9 cellular contexts compared by ENCODE assay signal in genomic region chr15:28098766-28099554, GRCh38. TPM values are rescaled to one million over a fixed set of nuclear protein-coding genes. Genes with fewer than 3 reads are reported as not detected.
DNase-seq lines count a peak whose midpoint lies in the region; ATAC-seq and TF ChIP-seq lines count a peak whose summit lies in the region.
"Had no signal": no experiment of that assay in that cellular context is flagged by ENCODE, and none has a peak within 500 bp of the region (broad histone marks: within the 10 kb centered on the region; RNA-seq: fewer than 3 reads in every experiment).

OCA2 (minus strand) TSS chr15:28099315; CDS start chr15:28081874, 17,441 bp downstream.

- POLR2A ChIA-PET in activated B cell treated with CpG ODN at 0.5 μM for 24 hours (lab: Charles Lee), result no interaction called here

- H3K79me2 ChIP-seq in mesendoderm (ENCODE audit: control insufficient read depth, insufficient read depth, low read length), result no peaks in the 10 kb centered on the region

- H3K18ac ChIP-seq in mesendoderm (ENCODE audit: low read length), result no peak within 1 kb of the TSS

- H2BK5ac ChIP-seq in mesendoderm (ENCODE audit: low read length), result no peak within 1 kb of the TSS

- no peak for TF ChIP-seq CTCF in activated B cell treated with CpG ODN at 0.5 μM for 24 hours (IDR thresholded peaks at IDR 0.05)

- H3K27me3 ChIP-seq in mesendoderm (ENCODE audit: insufficient read depth, low read length, poor library complexity), result peaks cover 21% of the 10 kb centered on the region

- no peak within 1 kb of the TSS for H2AK5ac ChIP-seq in mesendoderm (ENCODE audit: low read length)

- H3K9me3 Mint-ChIP-seq in activated B cell treated with CpG ODN at 0.5 μM for 24 hours, result no peaks in the 10 kb centered on the region

- no peaks in the 10 kb centered on the region for H3K36me3 ChIP-seq in mesendoderm (ENCODE audit: control insufficient read depth, insufficient read depth, low read length)

- DNase-seq in CMK (ENCODE audit: low read depth) (peak; percentile 45), NAMALWA (ENCODE audit: low spot score) (peak; percentile 86), activated B cell treated with CpG ODN at 0.5 μM for 24 hours (peak; percentile 47), dermis blood vessel endothelial cell (peak; percentile 27), mesendoderm (peak; percentile 81)
- DNase-seq in stimulated activated naive CD8-positive, alpha-beta T cell treated with anti-CD3 and anti-CD28 coated beads, Interleukin-15, Interleukin-2, amounts not matched to agents 100 U/mL and 50 U/mL, for 24 hours, result peak; percentile 71

- no peak within 1 kb of the TSS for H2BK15ac ChIP-seq in mesendoderm (replicated peaks; ENCODE audit: low read depth)

- no peak within 1 kb of the TSS for H3K27ac ChIP-seq in mesendoderm (ENCODE audit: low read depth, low read length)
- H3K27ac ChIP-seq: HL-60 had no signal

- no peak within 1 kb of the TSS for H3K4me3 ChIP-seq in mesendoderm (ENCODE audit: low read length)

- H3K79me1 ChIP-seq in mesendoderm (ENCODE audit: low read length), result no peaks in the 10 kb centered on the region

- H3K4me2 ChIP-seq in mesendoderm (ENCODE audit: low read length), result peak within 1 kb of the TSS; percentile 51

- H3K27ac Mint-ChIP-seq in activated B cell treated with CpG ODN at 0.5 μM for 24 hours, result no peak within 1 kb of the TSS

- H3K9ac ChIP-seq in mesendoderm (ENCODE audit: low read length), result peak within 1 kb of the TSS; percentile 29

- H3K4me3 Mint-ChIP-seq in activated B cell treated with CpG ODN at 0.5 μM for 24 hours, result peak within 1 kb of the TSS; percentile 53

- no peak within 1 kb of the TSS for H4K8ac ChIP-seq in mesendoderm (ENCODE audit: low read depth, low read length)

- no peak within 1 kb of the TSS for H3K23ac ChIP-seq in mesendoderm (ENCODE audit: low read length)

- CTCF ChIA-PET in activated B cell treated with CpG ODN at 0.5 μM for 24 hours (lab: Charles Lee), result no interaction called here

- WGBS in mesendoderm (ENCODE audit: extremely low coverage, insufficient coverage, low lambda C conversion rate), result no CpG with 5 or more reads among the region's 52 CpGs

- peak within 1 kb of the TSS; percentile 62 for H3K56ac ChIP-seq in mesendoderm (ENCODE audit: low read length)

- no peaks in the 10 kb centered on the region for H3K36me3 Mint-ChIP-seq in activated B cell treated with CpG ODN at 0.5 μM for 24 hours (ENCODE audit: low read depth)

- no peak within 1 kb of the TSS for H4K5ac ChIP-seq in mesendoderm (ENCODE audit: low read length)

- H3K4me1 Mint-ChIP-seq in activated B cell treated with CpG ODN at 0.5 μM for 24 hours, result peaks cover 37% of the 10 kb centered on the region

- intact Hi-C loops in activated B cell treated with CpG ODN at 0.5 μM for 24 hours (cut with micrococcal nuclease), result loop anchor here (1.0 to 5.0 kb wide), 2 partner anchors 8 to 1168 kb away; partner anchors contain the start of gene NSMCE3

- no peak for ATAC-seq in activated B cell treated with CpG ODN at 0.5 μM for 24 hours (ENCODE audit: low read depth)
- ATAC-seq in stimulated activated naive CD8-positive, alpha-beta T cell treated with anti-CD3 and anti-CD28 coated beads, Interleukin-15, Interleukin-2, amounts not matched to agents 100 U/mL and 50 U/mL, for 24 hours, result no peak
- no peak for ATAC-seq in HG03521 (IDR thresholded peaks at IDR 0.05; ENCODE audit: unreplicated experiment)
- no peak for ATAC-seq in GM21381 (IDR thresholded peaks at IDR 0.05; ENCODE audit: unreplicated experiment)

- no peak within 1 kb of the TSS for H2BK120ac ChIP-seq in mesendoderm (ENCODE audit: low read depth, low read length)

- H3K27me3 Mint-ChIP-seq in activated B cell treated with CpG ODN at 0.5 μM for 24 hours, result peaks cover 52% of the 10 kb centered on the region

- H3K4me1 ChIP-seq in mesendoderm (ENCODE audit: control insufficient read depth, low read depth, low read length), result peaks cover 2% of the 10 kb centered on the region

- no peak within 1 kb of the TSS for H3K4ac ChIP-seq in mesendoderm (ENCODE audit: low read depth, low read length)

RNA-seq across cellular contexts. Expression of gene OCA2, which starts in this region (rescaled TPM):
- total RNA-seq in activated B cell treated with CpG ODN at 0.5 μM for 24 hours, result not detected in 2 replicates
- not detected in 2 replicates for total RNA-seq in dermis blood vessel endothelial cell
- 0.22 TPM for polyA plus RNA-seq in mesendoderm (2013, experiment 1 of 2)
- 0.18 TPM for polyA plus RNA-seq in mesendoderm (2013, experiment 2 of 2)

Comparison
In these comparisons a context has a peak if more than half of its experiments do, and no peak if none do; other contexts are left out.
1. Peak in DNase-seq in activated B cell treated with CpG ODN at 0.5 μM for 24 hours; RNA of the gene not detected or under 1 TPM.
2. Peak in DNase-seq in dermis blood vessel endothelial cell; RNA of the gene not detected or under 1 TPM.
3. DNase-seq: peak in every context shown above with its lines; median percentile 86 in NAMALWA; 81 in mesendoderm; 71 in stimulated activated naive CD8-positive, alpha-beta T cell treated with anti-CD3 and anti-CD28 coated beads, Interleukin-15, Interleukin-2, amounts not matched to agents 100 U/mL and 50 U/mL, for 24 hours; 47 in activated B cell treated with CpG ODN at 0.5 μM for 24 hours; 45 in CMK; 27 in dermis blood vessel endothelial cell.